Comparison of ENCODE assay signal across 15 cellular contexts in genomic region chr11:75792997-75793800, GRCh38.
"Had no signal": no experiment of that assay in that cellular context is flagged by ENCODE, and none has a peak within 500 bp of the region (broad histone marks: within the 10 kb centered on the region; RNA-seq: fewer than 3 reads in every experiment).

No MANE protein-coding gene starts in this region.

- H3K4me1 ChIP-seq: foreskin keratinocyte, tibial artery, vagina had no signal

- DNase-seq: activated CD4-positive, alpha-beta T cell treated with anti-CD3 and anti-CD28 coated beads, Interleukin-2, amount 10 ng/mL, durations not matched to agents 7 days and 5 days; activated CD8-positive, alpha-beta memory T cell treated with anti-CD3 and anti-CD28 coated beads, Interleukin-2, amount 50 U/mL, for 48 hours; activated gamma-delta T cell; activated T-cell treated with anti-CD3 and anti-CD28 coated beads, Interleukin-2, amount 50 U/mL, for 72 hours; cortex of kidney; effector memory CD4-positive, alpha-beta T cell; foreskin keratinocyte; glutamatergic neuron; immature natural killer cell; mesenchymal stem cell; tibial artery had no signal

- H3K9me3 ChIP-seq: body of pancreas, tibial artery, vagina had no signal

- H3K27me3 ChIP-seq: body of pancreas, foreskin keratinocyte, tibial artery, vagina had no signal

- ATAC-seq: activated naive CD4-positive, alpha-beta T cell treated with anti-CD3 and anti-CD28 coated beads, Interleukin-2, amount 50 U/mL, for 72 hours; activated T-cell treated with anti-CD3 and anti-CD28 coated beads, Interleukin-2, amount 50 U/mL, for 72 hours; body of pancreas; foreskin keratinocyte; stimulated activated memory B cell treated with anti-CD40 and anti-IgM and Interleukin-4, amounts not matched to agents 10 μg/mL and 1 μg/mL and 100 μg/mL, for 72 hours had no signal

- H3K4me3 ChIP-seq: body of pancreas, tibial artery, vagina had no signal

- H3K27ac ChIP-seq: body of pancreas, foreskin keratinocyte, tibial artery, vagina had no signal

- H3K36me3 ChIP-seq: tibial artery, vagina had no signal
